Comparison of ENCODE assay signal across 1 cellular context in the genomic region with DNA sequence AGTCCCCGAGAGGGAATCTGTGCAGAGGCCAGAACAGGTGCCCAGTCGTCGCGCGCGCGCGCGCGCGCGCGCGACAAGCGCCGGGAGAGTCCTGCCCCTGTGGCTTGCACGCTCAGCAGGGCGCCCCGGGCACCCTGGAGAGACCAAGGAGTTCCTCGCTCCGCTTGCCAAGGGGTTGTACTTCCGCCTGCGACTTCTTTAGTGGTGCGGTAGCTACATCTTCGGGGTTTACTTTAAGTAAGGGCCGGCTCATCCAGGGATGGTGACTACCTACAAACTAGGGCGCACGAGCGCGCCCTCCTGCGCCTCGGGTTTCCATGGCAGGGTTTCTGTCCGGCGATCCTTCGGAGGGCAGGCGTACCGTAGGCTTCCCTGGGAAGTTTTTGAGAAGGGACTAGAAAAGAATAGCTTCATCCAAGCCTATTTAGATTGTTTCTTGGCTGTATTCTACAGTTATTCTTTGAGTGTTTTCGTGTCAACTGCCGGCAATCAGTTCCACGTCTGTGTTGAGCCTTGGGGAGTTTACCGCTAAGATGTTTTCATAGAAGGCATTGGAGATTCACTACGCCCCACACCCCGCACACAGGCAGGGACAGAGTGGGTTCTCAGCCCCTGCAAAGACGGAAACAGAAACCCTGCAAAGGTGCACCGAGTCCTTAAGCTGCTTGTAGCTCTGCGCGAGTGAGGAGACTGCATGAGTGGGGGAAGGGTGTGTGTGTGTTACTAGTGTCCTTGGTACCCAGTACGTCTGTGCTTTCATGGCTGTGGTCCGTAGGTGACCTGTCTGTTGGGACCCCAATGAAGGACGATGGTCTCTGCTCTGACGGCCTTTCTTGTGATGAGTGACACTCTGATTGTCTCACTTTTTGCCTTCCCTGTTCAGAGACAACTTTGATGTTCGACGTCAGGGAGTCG.
TF ChIP-seq lines count a peak whose summit lies in the region.

No MANE protein-coding gene starts in this region.

TF ChIP-seq in HepG2, 621 proteins besides CTCF, POLR2A, EP300 and RAD21:
- peak; percentile 99 for TF ChIP-seq ZNF800 (CRISPR knock-in tag; IDR thresholded peaks at IDR 0.05)
- TF ChIP-seq ZFAT (CRISPR knock-in tag; conservative IDR thresholded peaks at IDR 0.05) = no peak
- no peak for TF ChIP-seq ZNF740 (CRISPR knock-in tag; IDR thresholded peaks at IDR 0.05)
- TF ChIP-seq MATR3 (CRISPR knock-in tag; IDR thresholded peaks at IDR 0.05) = no peak
- TF ChIP-seq HDAC6 (IDR thresholded peaks at IDR 0.05; ENCODE audit: low read depth, low read length) = peak; percentile 93; the same call in 1 of the 2 replicates
- peak; percentile 26 for TF ChIP-seq HNRNPLL (IDR thresholded peaks at IDR 0.05; ENCODE audit: low read depth, low read length, poor library complexity, severe bottlenecking)
- TF ChIP-seq ZBTB14 (CRISPR knock-in tag; IDR thresholded peaks at IDR 0.05) = peak; percentile 44; the same call in 1 of the 2 replicates
